21 cellular contexts compared by ENCODE assay signal in the genomic region with DNA sequence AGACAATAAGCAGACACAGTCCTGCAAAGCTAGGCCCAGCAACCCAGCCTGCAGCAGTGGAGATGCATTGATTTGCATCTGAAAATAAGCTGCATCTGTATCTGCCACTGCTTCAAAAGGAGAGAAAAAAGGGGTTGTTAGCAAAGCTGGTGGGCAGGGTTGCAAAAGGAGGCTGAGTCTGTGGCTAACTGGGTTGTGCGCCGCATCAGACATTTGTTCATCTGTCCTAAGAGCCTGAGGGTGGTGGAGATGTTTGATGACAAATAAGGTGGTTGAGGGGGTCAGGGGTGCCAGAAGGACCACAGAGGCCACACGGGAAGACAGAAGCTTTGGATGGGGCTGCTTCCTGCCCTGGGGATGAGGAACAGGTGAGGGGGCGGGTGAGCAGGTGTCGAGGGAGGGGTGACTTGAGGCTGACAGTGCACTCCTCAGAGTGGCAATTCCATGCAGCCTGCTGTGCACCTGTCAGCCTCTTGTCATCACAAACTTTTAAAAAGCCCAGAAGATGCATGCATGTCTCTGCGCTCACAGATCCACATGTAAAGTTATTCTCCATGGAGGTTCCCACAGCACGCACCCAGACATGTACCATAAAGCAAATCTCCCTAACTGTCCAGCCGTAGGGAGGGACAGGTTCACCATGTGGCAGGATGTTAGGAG.
"Had no signal": no experiment of that assay in that cellular context is flagged by ENCODE, and none has a peak within 500 bp of the region (broad histone marks: within the 10 kb centered on the region; RNA-seq: fewer than 3 reads in every experiment).

No MANE protein-coding gene starts in this region.

- ATAC-seq: activated CD8-positive, alpha-beta T cell treated with anti-CD3 and anti-CD28 coated beads, Interleukin-2, amount 10 ng/mL, durations not matched to agents 7 days and 5 days; activated naive CD8-positive, alpha-beta T cell treated with anti-CD3 and anti-CD28 coated beads, Interleukin-2, amount 50 U/mL, for 24 hours; gastrocnemius medialis; heart left ventricle; left lung; mucosa of descending colon; naive thymus-derived CD8-positive, alpha-beta T cell; stimulated activated naive CD8-positive, alpha-beta T cell treated with anti-CD3 and anti-CD28 coated beads, Interleukin-15, Interleukin-2, amounts not matched to agents 100 U/mL and 50 U/mL, for 24 hours; WTC11 had no signal

- DNase-seq: activated CD4-positive, alpha-beta T cell treated with anti-CD3 and anti-CD28 coated beads for 4 hours; activated CD8-positive, alpha-beta T cell treated with anti-CD3 and anti-CD28 coated beads, Interleukin-2, amount 10 ng/mL, durations not matched to agents 7 days and 5 days; activated naive CD4-positive, alpha-beta T cell treated with anti-CD3 and anti-CD28 coated beads for 36 hours; activated naive CD8-positive, alpha-beta T cell treated with anti-CD3 and anti-CD28 coated beads, Interleukin-2, amount 50 U/mL, for 24 hours; aorta; cerebellar nuclear complex; erythroblast; gastrocnemius medialis; heart left ventricle; left lung; mammary epithelial cell; naive thymus-derived CD8-positive, alpha-beta T cell; posterior cingulate gyrus; small intestine; stimulated activated CD4-positive, alpha-beta T cell treated with anti-CD3 and anti-CD28 coated beads, Interleukin-4, amount 100 ng/mL, for 24 hours; stimulated activated naive CD8-positive, alpha-beta T cell treated with anti-CD3 and anti-CD28 coated beads, Interleukin-15, Interleukin-2, amounts not matched to agents 100 U/mL and 50 U/mL, for 24 hours; transverse colon had no signal

- H3K36me3 ChIP-seq: breast epithelium, gastrocnemius medialis, heart left ventricle, left lung, right atrium auricular region, transverse colon had no signal

- H3K9me3 ChIP-seq: breast epithelium, gastrocnemius medialis, heart left ventricle, left lung, mucosa of descending colon, right atrium auricular region, transverse colon had no signal

- H3K27me3 ChIP-seq: breast epithelium, gastrocnemius medialis, heart left ventricle, left lung, right atrium auricular region, transverse colon had no signal

- H3K4me3 ChIP-seq: breast epithelium, gastrocnemius medialis, heart left ventricle, left lung, mucosa of descending colon, right atrium auricular region, transverse colon had no signal

- H3K27ac ChIP-seq: breast epithelium, gastrocnemius medialis, heart left ventricle, left lung, right atrium auricular region, transverse colon had no signal
